In the genomic region with DNA sequence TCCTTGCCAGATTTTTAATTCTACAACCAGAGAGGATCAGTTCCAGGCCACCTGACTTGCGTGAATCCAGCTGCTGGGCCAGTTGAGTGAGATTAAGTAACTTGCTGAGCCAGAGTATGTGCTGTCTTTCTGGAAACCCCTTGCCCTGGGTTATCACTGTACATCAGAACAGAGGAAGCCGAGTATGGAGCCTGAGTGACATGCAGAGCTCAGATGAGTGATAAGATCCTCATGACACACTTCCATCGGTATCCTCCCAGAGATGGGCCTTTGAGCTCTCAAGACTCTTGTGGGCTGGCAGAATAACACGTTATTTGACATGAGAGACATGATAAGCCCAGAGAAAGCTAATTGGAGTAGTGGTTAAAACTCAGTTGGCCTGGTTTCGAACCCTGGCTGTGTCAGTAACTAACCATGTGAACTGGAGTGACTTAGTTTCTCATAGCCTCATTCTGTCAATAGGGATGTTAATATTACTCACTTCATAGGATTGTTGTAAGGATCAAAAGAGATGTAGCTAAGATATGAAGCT, we compare ENCODE assay signal across 9 cellular contexts.
DNase-seq lines count a peak whose midpoint lies in the region; ATAC-seq and TF ChIP-seq lines count a peak whose summit lies in the region.
"Had no signal": no experiment of that assay in that cellular context is flagged by ENCODE, and none has a peak within 500 bp of the region (broad histone marks: within the 10 kb centered on the region; RNA-seq: fewer than 3 reads in every experiment).

No MANE protein-coding gene starts in this region.

- TF ChIP-seq POLR2A in erythroblast (IDR thresholded peaks at IDR 0.05; ENCODE audit: low read length): no peak

- H3F3A ChIP-seq in SU-DHL-6 (ENCODE audit: insufficient read depth): peaks cover 30% of the 10 kb centered on the region

- no peaks in the 10 kb centered on the region for H3K9me3 ChIP-seq in SU-DHL-6 (ENCODE audit: insufficient read depth, low read length)

- peak overlapping the region; percentile 79 for H3K27ac ChIP-seq in SU-DHL-6 (ENCODE audit: low read depth, low read length)

- TF ChIP-seq CTCF in SU-DHL-6 (IDR thresholded peaks at IDR 0.05; ENCODE audit: insufficient read depth, low read length, poor library complexity, severe bottlenecking): no peak

- no peak overlapping the region for H3K4me3 ChIP-seq in SU-DHL-6 (ENCODE audit: insufficient read depth, low read length, poor library complexity, severe bottlenecking)

- no peaks in the 10 kb centered on the region for H3K79me2 ChIP-seq in SU-DHL-6 (ENCODE audit: insufficient read depth, low read length)

- DNase-seq in activated T-cell treated with anti-CD3 and anti-CD28 coated beads for 24 hours (ENCODE audit: low read depth) (peak; percentile 4), erythroblast (lab: John Stamatoyannopoulos, UW) (peak; percentile 29 to 72), NOMO-1 treated with dmso at 0.1 percent for 144 hours (lab: John Stamatoyannopoulos, UW; ENCODE audit: unreplicated experiment) (no peak), hippocampal formation (lab: John Stamatoyannopoulos, UW) (no peak)
- no peak for DNase-seq in activated T-cell treated with anti-CD3 and anti-CD28 coated beads, Interleukin-2, amount 50 U/mL, for 1 hour
- DNase-seq in stimulated activated naive CD8-positive, alpha-beta T cell treated with anti-CD3 and anti-CD28 coated beads, Interleukin-15, Interleukin-2, amounts not matched to agents 100 U/mL and 50 U/mL, for 24 hours: no peak
- DNase-seq: NCI-H2171 treated with DMSO at 0.1 percent for 48 hours had no signal

- H3K36me3 ChIP-seq in SU-DHL-6 (ENCODE audit: low read length): no peaks in the 10 kb centered on the region

- H3K9ac ChIP-seq in SU-DHL-6 (ENCODE audit: low read length): peak overlapping the region; percentile 43

- no peak overlapping the region for H2AFZ ChIP-seq in SU-DHL-6 (ENCODE audit: low read depth, low read length, severe bottlenecking)

- no peaks in the 10 kb centered on the region for H3K9me2 ChIP-seq in SU-DHL-6 (replicated peaks; ENCODE audit: insufficient read depth, low read length)

- no peaks in the 10 kb centered on the region for H4K20me1 ChIP-seq in SU-DHL-6 (ENCODE audit: low read depth, low read length)

- ATAC-seq in stimulated activated naive CD8-positive, alpha-beta T cell treated with anti-CD3 and anti-CD28 coated beads, Interleukin-15, Interleukin-2, amounts not matched to agents 100 U/mL and 50 U/mL, for 24 hours: peak; percentile 56
- no peak for ATAC-seq in HG03457 (IDR thresholded peaks at IDR 0.05; ENCODE audit: unreplicated experiment)

- H3K4me2 ChIP-seq in SU-DHL-6 (ENCODE audit: low read depth, low read length, poor library complexity, severe bottlenecking): peak overlapping the region; percentile 48

- H3K27me3 ChIP-seq in SU-DHL-6 (ENCODE audit: low read length): no peaks in the 10 kb centered on the region

Comparison
In these comparisons a context has a peak if more than half of its experiments do, and no peak if none do; other contexts are left out.
1. DNase-seq: peak in activated T-cell treated with anti-CD3 and anti-CD28 coated beads for 24 hours (single experiment) and erythroblast (2 of 2); none in activated T-cell treated with anti-CD3 and anti-CD28 coated beads, Interleukin-2, amount 50 U/mL, for 1 hour (single experiment), stimulated activated naive CD8-positive, alpha-beta T cell treated with anti-CD3 and anti-CD28 coated beads, Interleukin-15, Interleukin-2, amounts not matched to agents 100 U/mL and 50 U/mL, for 24 hours (single experiment), NOMO-1 treated with dmso at 0.1 percent for 144 hours (single experiment) and hippocampal formation (0 of 2).